ENCODE assay signal across 11 cellular contexts in genomic region chr11:126148317-126148716, GRCh38.
"Had no signal": no experiment of that assay in that cellular context is flagged by ENCODE, and none has a peak within 500 bp of the region (broad histone marks: within the 10 kb centered on the region; RNA-seq: fewer than 3 reads in every experiment).

No MANE protein-coding gene starts in this region.

- H3K4me1 ChIP-seq: parathyroid adenoma had no signal

- H3K4me3 ChIP-seq: esophagus squamous epithelium, tibial nerve had no signal

- H3K36me3 ChIP-seq: esophagus squamous epithelium, tibial nerve had no signal

- H3K9ac ChIP-seq: parathyroid adenoma had no signal

- H3K9me3 ChIP-seq: esophagus squamous epithelium had no signal

- H2AFZ ChIP-seq: parathyroid adenoma had no signal

- H3K27ac ChIP-seq: esophagus squamous epithelium, parathyroid adenoma had no signal

- DNase-seq: activated CD4-positive, alpha-beta memory T cell treated with anti-CD3 and anti-CD28 coated beads, Interleukin-2, amount 10 ng/mL, durations not matched to agents 7 days and 5 days; activated CD4-positive, CD25-positive, alpha-beta regulatory T cell treated with anti-CD3 and anti-CD28 coated beads, Interleukin-2, amount 50 U/mL, for 72 hours; activated CD8-positive, alpha-beta memory T cell treated with anti-CD3 and anti-CD28 coated beads, Interleukin-2, amount 50 U/mL, for 4 hours; esophagus squamous epithelium; foreskin fibroblast; glutamatergic neuron; left colon; mammary epithelial cell; retina had no signal

- H3K27me3 ChIP-seq: tibial nerve had no signal
